In genomic region chr2:230868947-230869690, GRCh38 we compare ENCODE assay signal across 13 cellular contexts. TPM values are rescaled to one million over a fixed set of nuclear protein-coding genes. Genes with fewer than 3 reads are reported as not detected.
DNase-seq lines count a peak whose midpoint lies in the region; ATAC-seq and TF ChIP-seq lines count a peak whose summit lies in the region.
"Had no signal": no experiment of that assay in that cellular context is flagged by ENCODE, and none has a peak within 500 bp of the region (broad histone marks: within the 10 kb centered on the region; RNA-seq: fewer than 3 reads in every experiment).

No MANE protein-coding gene starts in this region.

- H3K4me1 Mint-ChIP-seq in CD4-positive, alpha-beta memory T cell: peaks cover 19 to 55% (median 37%) of the 10 kb centered on the region in 4 donors

- DNase-seq in left ventricle myocardium inferior (no peak), Right ventricle myocardium inferior (ENCODE audit: missing footprints) (no peak), aorta (peak; percentile 5 to 61), NCI-H446 (lab: John Stamatoyannopoulos, UW) (no peak)
- DNase-seq in CD4-positive, alpha-beta memory T cell: no peak
- DNase-seq: activated CD4-positive, alpha-beta T cell treated with anti-CD3 and anti-CD28 coated beads, Interleukin-2, amount 50 U/mL, for 4 hours; GOT3; MG63; SW 1271 had no signal

- H3K4me3 ChIP-seq in left ventricle myocardium inferior (no peak overlapping the region), muscle layer of duodenum (ENCODE audit: low read depth in 1 of 2, low read length in 2 of 2) (peak overlapping the region in 1 of 2 donors; percentile 7), aorta (ENCODE audit: low read length in 2 of 2) (no peak overlapping the region)
- H3K4me3 ChIP-seq in CD4-positive, alpha-beta memory T cell (ENCODE audit: low read length in 2 of 2): no peak overlapping the region
- H3K4me3 ChIP-seq: MG63 had no signal

- H3K27ac ChIP-seq in left ventricle myocardium inferior (replicated peaks) (peak overlapping the region; percentile 46), cingulate gyrus (ENCODE audit: low read depth, low read length) (peak overlapping the region; percentile 90), muscle layer of duodenum (ENCODE audit: low read length) (peak overlapping the region; percentile 62), aorta (ENCODE audit: low read depth in 1 of 2, low read length in 2 of 2) (no peak overlapping the region)
- H3K27ac ChIP-seq in CD4-positive, alpha-beta memory T cell (ENCODE audit: low read depth, low read length): no peak overlapping the region

- H3K4me3 Mint-ChIP-seq in CD4-positive, alpha-beta memory T cell: peak overlapping the region in 1 of 8 donors; percentile 36

- no peaks in the 10 kb centered on the region for H3K27me3 Mint-ChIP-seq in CD4-positive, alpha-beta memory T cell

- WGBS in aorta, 2 donors: 83 to 86% methylated on average over 12 of the region's 12 CpGs

- H3K36me3 ChIP-seq in left ventricle myocardium inferior: no peaks in the 10 kb centered on the region
- peaks cover 0 to 3% of the 10 kb centered on the region in 2 donors for H3K36me3 ChIP-seq in muscle layer of duodenum (ENCODE audit: control insufficient read depth in 1 of 2, insufficient read depth in 2 of 2, low read length in 2 of 2)
- no peaks in the 10 kb centered on the region for H3K36me3 ChIP-seq in aorta (ENCODE audit: control insufficient read depth in 1 of 2, insufficient read depth in 2 of 2, low read length in 1 of 2)
- no peaks in the 10 kb centered on the region for H3K36me3 ChIP-seq in CD4-positive, alpha-beta memory T cell (ENCODE audit: insufficient read depth, low read length)
- H3K36me3 ChIP-seq: MG63 had no signal

- H3K4me1 ChIP-seq in left ventricle myocardium inferior (peaks cover 62% of the 10 kb centered on the region), muscle layer of duodenum (ENCODE audit: control insufficient read depth in 1 of 2, insufficient read depth in 2 of 2, low read length in 2 of 2) (peaks cover 11 to 71% of the 10 kb centered on the region in 2 donors), aorta (ENCODE audit: control insufficient read depth in 1 of 2, insufficient read depth in 2 of 2, low read length in 2 of 2) (peaks cover 0 to 4% of the 10 kb centered on the region in 2 donors)
- peaks cover 43% of the 10 kb centered on the region for H3K4me1 ChIP-seq in CD4-positive, alpha-beta memory T cell (ENCODE audit: insufficient read depth, low read length)

- POLR2A ChIA-PET in CD4-positive, alpha-beta memory T cell (lab: Charles Lee; ENCODE audit: partially characterized antibody): interaction anchor here (1.1 kb wide), 1 partner anchor 8 kb away, joined by 3 read pairs; no protein-coding TSS in a partner anchor

- CTCF ChIA-PET in CD4-positive, alpha-beta memory T cell (lab: Charles Lee; ENCODE audit: partially characterized antibody): interaction anchor here (0.6 to 2.8 kb wide), 2 partner anchors 19 to 20 kb away, joined by 3 to 10 read pairs; no protein-coding TSS in a partner anchor

- H3K9me3 ChIP-seq in left ventricle myocardium inferior (replicated peaks): no peaks in the 10 kb centered on the region
- no peaks in the 10 kb centered on the region for H3K9me3 ChIP-seq in muscle layer of duodenum (ENCODE audit: control insufficient read depth in 1 of 2, low read length in 2 of 2)
- H3K9me3 ChIP-seq in aorta (ENCODE audit: control insufficient read depth, low read length): no peaks in the 10 kb centered on the region
- no peaks in the 10 kb centered on the region for H3K9me3 ChIP-seq in CD4-positive, alpha-beta memory T cell (ENCODE audit: control insufficient read depth in 1 of 2, low read length in 2 of 2)
- H3K9me3 ChIP-seq: MG63 had no signal

- H3K36me3 Mint-ChIP-seq in CD4-positive, alpha-beta memory T cell: peaks cover 0 to 4% of the 10 kb centered on the region in 2 donors

- H3K27ac Mint-ChIP-seq in CD4-positive, alpha-beta memory T cell: peak overlapping the region in 3 of 7 donors; percentile 12 to 32 (median 26)

- no peak for ATAC-seq in Right ventricle myocardium inferior
- no peak for ATAC-seq in aorta (ENCODE audit: low FRiP score)
- no peak for ATAC-seq in GM21737 (IDR thresholded peaks at IDR 0.05; ENCODE audit: unreplicated experiment)

- H3K9me3 Mint-ChIP-seq in CD4-positive, alpha-beta memory T cell: no peaks in the 10 kb centered on the region

- intact Hi-C loops in left ventricle myocardium inferior (cut with micrococcal nuclease) (no loop called here), Right ventricle myocardium inferior (cut with DNase I) (no loop called here), aorta (cut with DNase I) (no loop called here)
- intact Hi-C loops in CD4-positive, alpha-beta memory T cell (cut with micrococcal nuclease): loop anchor here (10.0 kb wide), 1 partner anchor 106 kb away; no protein-coding TSS in a partner anchor

- H3K27me3 ChIP-seq in left ventricle myocardium inferior (ENCODE audit: low read depth) (peaks cover 18% of the 10 kb centered on the region), muscle layer of duodenum (ENCODE audit: low read depth, low read length) (no peaks in the 10 kb centered on the region), aorta (ENCODE audit: control insufficient read depth in 1 of 2, insufficient read depth in 2 of 2, low read length in 1 of 2) (no peaks in the 10 kb centered on the region)
- no peaks in the 10 kb centered on the region for H3K27me3 ChIP-seq in CD4-positive, alpha-beta memory T cell (ENCODE audit: insufficient read depth, low read length)

- TF ChIP-seq CTCF in left ventricle myocardium inferior (IDR thresholded peaks at IDR 0.05; ENCODE audit: borderline replicate concordance): no peak

RNA-seq across cellular contexts. Expression of gene ITM2C, which starts 4.4 kb away (rescaled TPM):
- 25.5 TPM for total RNA-seq in left ventricle myocardium inferior
- 29.6 TPM for total RNA-seq in Right ventricle myocardium inferior
- total RNA-seq in aorta: 10 to 100 TPM; 59.6 to 99.5 TPM
- polyA plus RNA-seq in aorta: 100 to 1,000 TPM in 1 of 2 donors, 10 to 100 TPM in 1; 81.5 to 117 TPM
- 10 to 100 TPM; 24.1 to 24.3 TPM for total RNA-seq in CD4-positive, alpha-beta memory T cell
- 10 to 100 TPM; 32.5 to 40.8 TPM for polyA plus RNA-seq in CD4-positive, alpha-beta memory T cell

RNA-seq across cellular contexts. Expression of gene GPR55, which starts 55.9 kb away (rescaled TPM):
- total RNA-seq in left ventricle myocardium inferior: not detected
- total RNA-seq in Right ventricle myocardium inferior: not detected
- total RNA-seq in aorta: under 1 TPM in 1 of 2 donors, not detected in 1; 0.18 TPM
- not detected for polyA plus RNA-seq in aorta
- 1 to 10 TPM; 8.1 to 8.3 TPM for total RNA-seq in CD4-positive, alpha-beta memory T cell
- polyA plus RNA-seq in CD4-positive, alpha-beta memory T cell: 1 to 10 TPM in 1 of 2 donors, not detected in 1; 2.4 TPM
- total RNA-seq: renal cortical epithelial cell had no signal

Comparison
In these comparisons a context has a peak if more than half of its experiments do, and no peak if none do; other contexts are left out.
1. DNase-seq: peak in aorta (2 of 2); none in left ventricle myocardium inferior (single experiment), Right ventricle myocardium inferior (single experiment), NCI-H446 (0 of 2) and CD4-positive, alpha-beta memory T cell (0 of 5).
2. H3K27ac ChIP-seq: peak in left ventricle myocardium inferior (single experiment), cingulate gyrus (single experiment) and muscle layer of duodenum (single experiment); none in aorta (0 of 2) and CD4-positive, alpha-beta memory T cell (single experiment).